Comparison of ENCODE assay signal across 1 cellular context in genomic region chr3:186414735-186415419, GRCh38.
TF ChIP-seq lines count a peak whose summit lies in the region.

No MANE protein-coding gene starts in this region.

TF ChIP-seq in GM23338, 12 proteins besides CTCF, POLR2A, EP300 and RAD21:
- TF ChIP-seq ZNF462 (CRISPR knock-in tag; IDR thresholded peaks at IDR 0.05) (no peak), EZH2phosphoT487 (IDR thresholded peaks at IDR 0.05; ENCODE audit: unreplicated experiment) (no peak), ETS1 (IDR thresholded peaks at IDR 0.05) (no peak), CREB1 (CRISPR knock-in tag; IDR thresholded peaks at IDR 0.05; ENCODE audit: low read depth) (no peak), JUNB (IDR thresholded peaks at IDR 0.05; ENCODE audit: unreplicated experiment) (no peak), POLR2AphosphoS5 (IDR thresholded peaks at IDR 0.05; ENCODE audit: low read depth) (no peak), STAT1 (IDR thresholded peaks at IDR 0.05; ENCODE audit: unreplicated experiment) (no peak), EZH2 (IDR thresholded peaks at IDR 0.05; ENCODE audit: low read depth, unreplicated experiment) (no peak), NANOG (IDR thresholded peaks at IDR 0.05; ENCODE audit: borderline replicate concordance) (no peak), ZNF114 (CRISPR knock-in tag; IDR thresholded peaks at IDR 0.05) (no peak), ZNF331 (CRISPR knock-in tag; IDR thresholded peaks at IDR 0.05; ENCODE audit: low read depth) (no peak), REST (IDR thresholded peaks at IDR 0.05; ENCODE audit: unreplicated experiment) (no peak)
